ENCODE assay signal across 8 cellular contexts in genomic region chr9:94213513-94214124, GRCh38.
A peak's percentile ranks its signal among the peaks of the same experiment; 100 is the strongest.
DNase-seq lines count a peak whose midpoint lies in the region; ATAC-seq and TF ChIP-seq lines count a peak whose summit lies in the region.

No MANE protein-coding gene starts in this region.

- H3K4me3 Mint-ChIP-seq in central memory CD8-positive, alpha-beta T cell: no peak overlapping the region

- peak; percentile 66 for ATAC-seq in GM19025 (IDR thresholded peaks at IDR 0.05; ENCODE audit: low read depth, unreplicated experiment)
- peak; percentile 83 for ATAC-seq in HG03442 (IDR thresholded peaks at IDR 0.05; ENCODE audit: unreplicated experiment)
- ATAC-seq in activated CD4-positive, CD25-positive, alpha-beta regulatory T cell treated with anti-CD3 and anti-CD28 coated beads, Interleukin-2, amount 50 U/mL, for 24 hours: peak; percentile 92 to 95
- ATAC-seq in central memory CD8-positive, alpha-beta T cell (replicated peaks; ENCODE audit: extremely low read depth, poor library complexity, severe bottlenecking): peak; percentile 88

- peaks cover 6% of the 10 kb centered on the region for H3K4me1 Mint-ChIP-seq in central memory CD8-positive, alpha-beta T cell

- peak; percentile 90 for TF ChIP-seq CTCF in AG10803 (conservative IDR thresholded peaks at IDR 0.05; ENCODE audit: low read length)

- no peak overlapping the region for H3K27ac Mint-ChIP-seq in central memory CD8-positive, alpha-beta T cell (ENCODE audit: low read depth)

- H3K9me3 Mint-ChIP-seq in central memory CD8-positive, alpha-beta T cell: no peaks in the 10 kb centered on the region

- H3K27me3 Mint-ChIP-seq in central memory CD8-positive, alpha-beta T cell: peaks cover 70% of the 10 kb centered on the region

- H3K4me3 ChIP-seq in AG10803 (ENCODE audit: low read length): no peak overlapping the region

- peak; percentile 73 for DNase-seq in AG10803 (ENCODE audit: low read depth)
- peak; percentile 49 for DNase-seq in NCI-H510A (lab: John Stamatoyannopoulos, UW)
- peak; percentile 50 to 59 for DNase-seq in central memory CD8-positive, alpha-beta T cell (ENCODE audit: low spot score in 2 of 2)
- DNase-seq in kidney glomerular epithelial cell (lab: John Stamatoyannopoulos, UW): peak; percentile 78
- DNase-seq in stimulated activated CD4-positive, alpha-beta T cell treated with anti-CD3 and anti-CD28 coated beads, Interleukin-2, amount 100 ng/mL, for 48 hours: peak; percentile 60 to 73

- no peaks in the 10 kb centered on the region for H3K36me3 Mint-ChIP-seq in central memory CD8-positive, alpha-beta T cell (ENCODE audit: insufficient read depth)
